Comparison of ENCODE assay signal across 8 cellular contexts in genomic region chr16:83952587-83952939, GRCh38. TPM values are rescaled to one million over a fixed set of nuclear protein-coding genes. Genes with fewer than 3 reads are reported as not detected.
A peak's percentile ranks its signal among the peaks of the same experiment; 100 is the strongest.
DNase-seq lines count a peak whose midpoint lies in the region; TF ChIP-seq lines count a peak whose summit lies in the region.

No MANE protein-coding gene starts in this region.

- H3K79me2 ChIP-seq in KMS-11 (ENCODE audit: insufficient read depth, low read depth): no peaks in the 10 kb centered on the region

- H3K4me3 ChIP-seq in AG10803 (ENCODE audit: low read length) (peak overlapping the region; percentile 79), KMS-11 (IDR thresholded peaks at IDR 0.05; ENCODE audit: insufficient read depth, low read depth, low read length) (no peak overlapping the region), choroid plexus epithelial cell (ENCODE audit: low read depth, low read length) (peak overlapping the region; percentile 39), neutrophil (ENCODE audit: low read depth in 1 of 2, low read length in 1 of 2) (peak overlapping the region in 1 of 2 experiments; percentile 76)

- peaks cover 8% of the 10 kb centered on the region for H3K4me1 Mint-ChIP-seq in activated CD4-positive, alpha-beta memory T cell treated with anti-CD3 and anti-CD28 coated beads, Interleukin-2, amount 10 ng/mL, durations not matched to agents 7 days and 5 days

- no peak for DNase-seq in AG10803 (ENCODE audit: low read depth)
- DNase-seq in choroid plexus epithelial cell (ENCODE audit: low read depth): no peak
- DNase-seq in activated CD4-positive, alpha-beta memory T cell treated with anti-CD3 and anti-CD28 coated beads, Interleukin-2, amount 10 ng/mL, durations not matched to agents 7 days and 5 days: no peak
- no peak for DNase-seq in hippocampal formation (lab: John Stamatoyannopoulos, UW)
- DNase-seq in NCI-H1092 treated with DMSO at 0.1 percent for 48 hours (lab: John Stamatoyannopoulos, UW): no peak
- DNase-seq in NCI-H82 treated with DMSO at 0.1 percent for 48 hours (lab: John Stamatoyannopoulos, UW; ENCODE audit: unreplicated experiment): no peak

- H3K27ac Mint-ChIP-seq in activated CD4-positive, alpha-beta memory T cell treated with anti-CD3 and anti-CD28 coated beads, Interleukin-2, amount 10 ng/mL, durations not matched to agents 7 days and 5 days: no peak overlapping the region

- peak overlapping the region; percentile 75; the same call in 1 of the 2 replicates for H3K9ac ChIP-seq in KMS-11

- H3K4me1 ChIP-seq in KMS-11 (ENCODE audit: low read depth, poor library complexity, severe bottlenecking) (peaks cover 16% of the 10 kb centered on the region), neutrophil (ENCODE audit: control insufficient read depth in 1 of 2, insufficient read depth in 1 of 2, low read depth in 1 of 2, low read length in 1 of 2) (peaks cover 24 to 33% of the 10 kb centered on the region in 2 experiments)

- no peak for TF ChIP-seq CTCF in AG10803 (conservative IDR thresholded peaks at IDR 0.05; ENCODE audit: low read length)
- no peak for TF ChIP-seq CTCF in KMS-11 (conservative IDR thresholded peaks at IDR 0.05; ENCODE audit: low read depth, low read length)
- no peak for TF ChIP-seq CTCF in choroid plexus epithelial cell (conservative IDR thresholded peaks at IDR 0.05; ENCODE audit: low read depth, low read length)
- TF ChIP-seq CTCF in neutrophil (IDR thresholded peaks at IDR 0.05): no peak

- peak overlapping the region; percentile 93 for H2AFZ ChIP-seq in KMS-11 (ENCODE audit: low read depth)

- H4K20me1 ChIP-seq in KMS-11 (ENCODE audit: insufficient read depth): no peaks in the 10 kb centered on the region

- H3K4me2 ChIP-seq in KMS-11: peak overlapping the region; percentile 89

- H3K27ac ChIP-seq in KMS-11 (peak overlapping the region; percentile 51; the same call in 1 of the 2 replicates), neutrophil (peak overlapping the region; percentile 81)

- CTCF ChIA-PET in activated CD4-positive, alpha-beta memory T cell treated with anti-CD3 and anti-CD28 coated beads, Interleukin-2, amount 10 ng/mL, durations not matched to agents 7 days and 5 days (lab: Charles Lee): no interaction called here

- H3K4me3 Mint-ChIP-seq in activated CD4-positive, alpha-beta memory T cell treated with anti-CD3 and anti-CD28 coated beads, Interleukin-2, amount 10 ng/mL, durations not matched to agents 7 days and 5 days: no peak overlapping the region

- no peaks in the 10 kb centered on the region for H3K9me3 ChIP-seq in neutrophil

- peaks cover 6% of the 10 kb centered on the region for H3K27me3 Mint-ChIP-seq in activated CD4-positive, alpha-beta memory T cell treated with anti-CD3 and anti-CD28 coated beads, Interleukin-2, amount 10 ng/mL, durations not matched to agents 7 days and 5 days

- H3K27me3 ChIP-seq in KMS-11 (ENCODE audit: insufficient read depth, low read depth): no peaks in the 10 kb centered on the region
- peaks cover 27% of the 10 kb centered on the region for H3K27me3 ChIP-seq in neutrophil

- H3K36me3 ChIP-seq in KMS-11 (ENCODE audit: insufficient read depth) (no peaks in the 10 kb centered on the region), neutrophil (no peaks in the 10 kb centered on the region)

- POLR2A ChIA-PET in activated CD4-positive, alpha-beta memory T cell treated with anti-CD3 and anti-CD28 coated beads, Interleukin-2, amount 10 ng/mL, durations not matched to agents 7 days and 5 days (lab: Charles Lee): no interaction called here

- no peaks in the 10 kb centered on the region for H3K9me3 Mint-ChIP-seq in activated CD4-positive, alpha-beta memory T cell treated with anti-CD3 and anti-CD28 coated beads, Interleukin-2, amount 10 ng/mL, durations not matched to agents 7 days and 5 days

- H3K36me3 Mint-ChIP-seq in activated CD4-positive, alpha-beta memory T cell treated with anti-CD3 and anti-CD28 coated beads, Interleukin-2, amount 10 ng/mL, durations not matched to agents 7 days and 5 days (ENCODE audit: low read depth): no peaks in the 10 kb centered on the region

RNA-seq across cellular contexts. Expression of gene OSGIN1, which starts 0.5 kb away (rescaled TPM):
- total RNA-seq in activated CD4-positive, alpha-beta memory T cell treated with anti-CD3 and anti-CD28 coated beads, Interleukin-2, amount 10 ng/mL, durations not matched to agents 7 days and 5 days: under 1 TPM; 0.48 to 0.88 TPM

RNA-seq across cellular contexts. Expression of gene NECAB2, which starts 15.5 kb away (rescaled TPM):
- not detected for total RNA-seq in activated CD4-positive, alpha-beta memory T cell treated with anti-CD3 and anti-CD28 coated beads, Interleukin-2, amount 10 ng/mL, durations not matched to agents 7 days and 5 days

RNA-seq across cellular contexts. Expression of gene MLYCD, which starts 53.6 kb away (rescaled TPM):
- total RNA-seq in activated CD4-positive, alpha-beta memory T cell treated with anti-CD3 and anti-CD28 coated beads, Interleukin-2, amount 10 ng/mL, durations not matched to agents 7 days and 5 days: 1 to 10 TPM; 3.5 to 4.0 TPM
